Comparison of ENCODE assay signal across 10 cellular contexts in genomic region chr1:119631086-119631432, GRCh38. TPM values are rescaled to one million over a fixed set of nuclear protein-coding genes. Genes with fewer than 3 reads are reported as not detected.
DNase-seq lines count a peak whose midpoint lies in the region; ATAC-seq and TF ChIP-seq lines count a peak whose summit lies in the region.
"Had no signal": no experiment of that assay in that cellular context is flagged by ENCODE, and none has a peak within 500 bp of the region (broad histone marks: within the 10 kb centered on the region; RNA-seq: fewer than 3 reads in every experiment).

No MANE protein-coding gene starts in this region.

- H3K36me3 ChIP-seq in ascending aorta (no peaks in the 10 kb centered on the region), tibial nerve (peaks cover 0 to under 1% (median 0%) of the 10 kb centered on the region in 3 donors)

- no peaks in the 10 kb centered on the region for H3K9me3 Mint-ChIP-seq in nephron progenitor cell

- H3K27me3 ChIP-seq in ascending aorta (no peaks in the 10 kb centered on the region), tibial nerve (no peaks in the 10 kb centered on the region)

- no peak for TF ChIP-seq CTCF in ascending aorta (IDR thresholded peaks at IDR 0.05)
- no peak for TF ChIP-seq CTCF in fibroblast of mammary gland (conservative IDR thresholded peaks at IDR 0.05; ENCODE audit: control insufficient read depth, insufficient read depth, low read depth, low read length)
- no peak for TF ChIP-seq CTCF in nephron progenitor cell (IDR thresholded peaks at IDR 0.05)
- TF ChIP-seq CTCF in tibial nerve (IDR thresholded peaks at IDR 0.05) = no peak

- H3K4me3 ChIP-seq in ascending aorta = peak overlapping the region; percentile 50 to 65
- peak overlapping the region; percentile 31 for H3K4me3 ChIP-seq in fibroblast of mammary gland (ENCODE audit: control insufficient read depth, low read depth, low read length)
- H3K4me3 ChIP-seq in tibial nerve = peak overlapping the region in 3 of 4 donors; percentile 32 to 49 (median 34)

- no peaks in the 10 kb centered on the region for H3K9me3 ChIP-seq in ascending aorta
- no peaks in the 10 kb centered on the region for H3K9me3 ChIP-seq in tibial nerve

- H3K4me1 ChIP-seq in ascending aorta = peaks cover 19 to 20% of the 10 kb centered on the region in 2 donors
- peaks cover 0 to 49% (median 32%) of the 10 kb centered on the region in 4 donors for H3K4me1 ChIP-seq in tibial nerve

- no peak for TF ChIP-seq POLR2A in tibial nerve (IDR thresholded peaks at IDR 0.05)

- H3K27me3 Mint-ChIP-seq in nephron progenitor cell (ENCODE audit: low read depth, poor library complexity) = peaks cover 5% of the 10 kb centered on the region

- H3K4me3 Mint-ChIP-seq in nephron progenitor cell = peak overlapping the region; percentile 28
- H3K4me3 Mint-ChIP-seq: activated naive CD8-positive, alpha-beta T cell had no signal

- peaks cover 23% of the 10 kb centered on the region for H3K36me3 Mint-ChIP-seq in nephron progenitor cell (ENCODE audit: low read depth)
- H3K36me3 Mint-ChIP-seq: activated naive CD8-positive, alpha-beta T cell had no signal

- 64% methylated on average over 17 of the region's 17 CpGs for WGBS in tibial nerve, 2 donors

- peaks cover 56% of the 10 kb centered on the region for H3K4me1 Mint-ChIP-seq in nephron progenitor cell

- intact Hi-C loops in ascending aorta (cut with DNase I) = loop anchor here (1.0 to 5.0 kb wide), 2 partner anchors 17 to 81 kb away; partner anchors contain the start of genes PHGDH and ZNF697

- peak overlapping the region; percentile 63 to 84 for H3K27ac ChIP-seq in ascending aorta
- H3K27ac ChIP-seq in tibial nerve = peak overlapping the region in 3 of 4 donors; percentile 51 to 82 (median 78)

- no peak for DNase-seq in ascending aorta (ENCODE audit: low spot score in 2 of 2)
- DNase-seq in fibroblast of mammary gland (ENCODE audit: low read depth) = no peak
- no peak for DNase-seq in nephron progenitor cell
- DNase-seq in tibial nerve (ENCODE audit: low spot score in 2 of 2) = no peak
- no peak for DNase-seq in GDM1 (lab: John Stamatoyannopoulos, UW)
- DNase-seq in AML-193 (lab: John Stamatoyannopoulos, UW) = no peak
- no peak for DNase-seq in LoVo (ENCODE audit: low spot score)
- DNase-seq: NCI-H510A had no signal

- ATAC-seq in esophagus mucosa = no peak

- no peak overlapping the region for H3K27ac Mint-ChIP-seq in nephron progenitor cell
- H3K27ac Mint-ChIP-seq: activated naive CD8-positive, alpha-beta T cell had no signal

- TF ChIP-seq EP300 in tibial nerve (IDR thresholded peaks at IDR 0.05) = no peak

RNA-seq across cellular contexts. Expression of gene ZNF697, which starts 17.0 kb away (rescaled TPM):
- total RNA-seq in ascending aorta = 0.11 TPM
- 1 to 10 TPM; 3.3 to 9.0 (median 4.9) TPM for total RNA-seq in tibial nerve
- total RNA-seq in esophagus mucosa = 1.00 TPM
